8 cellular contexts compared by ENCODE assay signal in genomic region chr2:237291138-237291792, GRCh38.
DNase-seq lines count a peak whose midpoint lies in the region; ATAC-seq and TF ChIP-seq lines count a peak whose summit lies in the region.

No MANE protein-coding gene starts in this region.

- intact Hi-C loops in right cardiac atrium (cut with DNase I) = loop anchor here in 2 of 4 donors (10.0 kb wide), 1 partner anchor 56 kb away; no protein-coding TSS in a partner anchor
- intact Hi-C loops in sigmoid colon (cut with DNase I) = loop anchor here (1.0 to 5.0 kb wide), 2 partner anchors 24 to 164 kb away; no protein-coding TSS in a partner anchor

- TF ChIP-seq POLR2A in sigmoid colon (IDR thresholded peaks at IDR 0.05) = no peak

- peaks cover 53% of the 10 kb centered on the region for H3K4me1 ChIP-seq in adipocyte (ENCODE audit: control insufficient read depth, insufficient read depth, low read length)
- no peaks in the 10 kb centered on the region for H3K4me1 ChIP-seq in right cardiac atrium (ENCODE audit: control insufficient read depth, insufficient read depth, low read length)
- peaks cover 0 to 72% (median 52%) of the 10 kb centered on the region in 4 donors for H3K4me1 ChIP-seq in sigmoid colon

- TF ChIP-seq EP300 in sigmoid colon (IDR thresholded peaks at IDR 0.05) = peak; percentile 84 to 95 (median 94)

- peak; percentile 18 for DNase-seq in SIG-M5 treated with dmso at 0.1 percent for 504 hours (lab: John Stamatoyannopoulos, UW; ENCODE audit: unreplicated experiment)
- no peak for DNase-seq in SIG-M5 (lab: John Stamatoyannopoulos, UW)
- DNase-seq in NCI-H446 treated with DMSO at 0.1 percent for 48 hours (lab: John Stamatoyannopoulos, UW) = peak; percentile 98
- peak; percentile 100 for DNase-seq in adipocyte (ENCODE audit: low read depth)
- DNase-seq in right cardiac atrium = peak; percentile 96 to 98 (median 97)
- DNase-seq in sigmoid colon = peak; percentile 99

- peak; percentile 96 for ATAC-seq in right cardiac atrium
- no peak for ATAC-seq in HG02981 (IDR thresholded peaks at IDR 0.05; ENCODE audit: unreplicated experiment)
- no peak for ATAC-seq in GM18517 (IDR thresholded peaks at IDR 0.05; ENCODE audit: unreplicated experiment)

- H3K9ac ChIP-seq in adipocyte (ENCODE audit: low read length) = peak overlapping the region; percentile 87

- H3K4me3 ChIP-seq in adipocyte (ENCODE audit: low read length) = peak overlapping the region; percentile 73
- H3K4me3 ChIP-seq in right cardiac atrium (ENCODE audit: low read length) = peak overlapping the region; percentile 22
- no peak overlapping the region for H3K4me3 ChIP-seq in sigmoid colon

- under 1% methylated on average over 20 of the region's 20 CpGs for WGBS in right cardiac atrium
- 1% methylated on average over 20 of the region's 20 CpGs for WGBS in sigmoid colon, 2 donors

- no peak for TF ChIP-seq CTCF in sigmoid colon (IDR thresholded peaks at IDR 0.05)

- H3K27me3 ChIP-seq in adipocyte (replicated peaks; ENCODE audit: control insufficient read depth, insufficient read depth, low read length) (no peaks in the 10 kb centered on the region), right cardiac atrium (ENCODE audit: control insufficient read depth, insufficient read depth) (no peaks in the 10 kb centered on the region), sigmoid colon (no peaks in the 10 kb centered on the region)

- peak overlapping the region; percentile 98 for H3K27ac ChIP-seq in right cardiac atrium (ENCODE audit: low read length)
- H3K27ac ChIP-seq in sigmoid colon = peak overlapping the region; percentile 78 to 90 (median 86)

- H3K9me3 ChIP-seq in adipocyte (ENCODE audit: control insufficient read depth, low read length) = no peaks in the 10 kb centered on the region
- H3K9me3 ChIP-seq in right cardiac atrium (ENCODE audit: control insufficient read depth, low read length) = no peaks in the 10 kb centered on the region
- no peaks in the 10 kb centered on the region for H3K9me3 ChIP-seq in sigmoid colon

- H3K36me3 ChIP-seq in adipocyte (ENCODE audit: control insufficient read depth, insufficient read depth, low read length, severe bottlenecking) (no peaks in the 10 kb centered on the region), sigmoid colon (no peaks in the 10 kb centered on the region)

Comparison
In these comparisons a context has a peak if more than half of its experiments do, and no peak if none do; other contexts are left out.
1. H3K4me3 ChIP-seq: peak in adipocyte (single experiment) and right cardiac atrium (single experiment); none in sigmoid colon (0 of 4).
2. ATAC-seq: peak in right cardiac atrium (2 of 2); none in HG02981 (single experiment) and GM18517 (single experiment).